ENCODE assay signal across 8 cellular contexts in the genomic region with DNA sequence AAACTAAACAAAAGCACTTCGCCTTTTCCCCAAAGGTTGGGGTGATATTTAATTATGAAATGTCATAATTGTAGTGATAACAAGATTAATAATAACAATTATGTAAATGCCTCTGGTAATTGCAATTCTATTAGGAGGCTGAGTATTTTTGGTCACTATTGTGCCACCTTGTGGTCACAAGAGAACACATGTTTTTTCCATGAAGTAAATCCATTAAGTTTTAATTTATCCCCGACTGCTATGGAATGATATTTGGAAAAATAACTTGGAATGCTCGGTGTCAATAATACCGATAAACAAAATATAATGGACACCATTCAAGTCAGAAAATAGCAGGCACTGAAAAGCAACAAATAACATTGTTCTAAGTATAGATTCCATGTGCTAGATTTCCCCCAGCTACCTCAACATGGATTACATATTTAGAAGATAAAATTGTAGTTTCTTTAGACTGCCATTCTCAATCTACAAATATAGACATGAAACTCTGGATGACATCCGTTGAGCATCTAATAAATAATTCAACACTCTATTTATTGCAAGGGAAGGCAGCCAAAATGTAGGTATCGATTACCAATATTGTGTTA. TPM values are rescaled to one million over a fixed set of nuclear protein-coding genes. Genes with fewer than 3 reads are reported as not detected.
A peak's percentile ranks its signal among the peaks of the same experiment; 100 is the strongest.
DNase-seq lines count a peak whose midpoint lies in the region; ATAC-seq and TF ChIP-seq lines count a peak whose summit lies in the region.

No MANE protein-coding gene starts in this region.

- no peaks in the 10 kb centered on the region for H3K4me1 ChIP-seq in ACC112 (ENCODE audit: control insufficient read depth, insufficient read depth, low read length, unreplicated experiment)

- no peak overlapping the region for H3K4me3 ChIP-seq in ACC112 (ENCODE audit: low read depth, low read length)

- H2AFZ ChIP-seq in ACC112 (ENCODE audit: low read length, unreplicated experiment), result peak overlapping the region; percentile 19

- H3K36me3 ChIP-seq in ACC112 (ENCODE audit: insufficient read depth, low read length), result no peaks in the 10 kb centered on the region

- peak; percentile 43 for TF ChIP-seq CTCF in GM12872 (IDR thresholded peaks at IDR 0.05; ENCODE audit: insufficient read depth, low read depth, low read length)

- H3K27ac Mint-ChIP-seq in activated T-helper 17 cell treated with anti-CD3 and anti-CD28 coated beads, Interleukin-2, amount 50 U/mL, for 72 hours, result no peak overlapping the region

- H3K79me2 ChIP-seq in ACC112 (ENCODE audit: control insufficient read depth, insufficient read depth, low read length, unreplicated experiment), result no peaks in the 10 kb centered on the region

- H3K27me3 ChIP-seq in ACC112 (ENCODE audit: insufficient read depth, low read length), result no peaks in the 10 kb centered on the region

- no peak overlapping the region for H3K27ac ChIP-seq in ACC112 (ENCODE audit: low read depth, low read length)

- no peaks in the 10 kb centered on the region for H3K36me3 Mint-ChIP-seq in activated T-helper 17 cell treated with anti-CD3 and anti-CD28 coated beads, Interleukin-2, amount 50 U/mL, for 72 hours (ENCODE audit: low read depth)

- no peak overlapping the region for H3K4me3 Mint-ChIP-seq in activated T-helper 17 cell treated with anti-CD3 and anti-CD28 coated beads, Interleukin-2, amount 50 U/mL, for 72 hours

- H3K9me3 Mint-ChIP-seq in activated T-helper 17 cell treated with anti-CD3 and anti-CD28 coated beads, Interleukin-2, amount 50 U/mL, for 72 hours, result no peaks in the 10 kb centered on the region

- ATAC-seq in activated T-helper 17 cell treated with anti-CD3 and anti-CD28 coated beads, Interleukin-2, amount 50 U/mL, for 72 hours (replicated peaks), result no peak
- no peak for ATAC-seq in stimulated activated naive CD8-positive, alpha-beta T cell treated with anti-CD3 and anti-CD28 coated beads, Interleukin-15, Interleukin-2, amounts not matched to agents 100 U/mL and 50 U/mL, for 24 hours
- ATAC-seq in GM21529 (IDR thresholded peaks at IDR 0.05; ENCODE audit: unreplicated experiment), result no peak

- H3K27me3 Mint-ChIP-seq in activated T-helper 17 cell treated with anti-CD3 and anti-CD28 coated beads, Interleukin-2, amount 50 U/mL, for 72 hours, result peaks cover 20% of the 10 kb centered on the region

- DNase-seq in SW480 (ENCODE audit: low spot score) (peak; percentile 38), inferior parietal cortex (ENCODE audit: extremely low spot score) (peak; percentile 65)
- DNase-seq in stimulated activated naive CD8-positive, alpha-beta T cell treated with anti-CD3 and anti-CD28 coated beads, Interleukin-15, Interleukin-2, amounts not matched to agents 100 U/mL and 50 U/mL, for 24 hours, result no peak
- no peak for DNase-seq in stimulated activated naive CD4-positive, alpha-beta T cell (lab: John Stamatoyannopoulos, UW)

- H3K4me1 Mint-ChIP-seq in activated T-helper 17 cell treated with anti-CD3 and anti-CD28 coated beads, Interleukin-2, amount 50 U/mL, for 72 hours, result no peaks in the 10 kb centered on the region

RNA-seq across cellular contexts. Expression of a gene that starts 25.0 kb away (rescaled TPM):
- not detected for total RNA-seq in activated T-helper 17 cell treated with anti-CD3 and anti-CD28 coated beads, Interleukin-2, amount 50 U/mL, for 72 hours

Comparison
In these comparisons a context has a peak if more than half of its experiments do, and no peak if none do; other contexts are left out.
1. DNase-seq: peak in SW480 (single experiment) and inferior parietal cortex (single experiment); none in stimulated activated naive CD8-positive, alpha-beta T cell treated with anti-CD3 and anti-CD28 coated beads, Interleukin-15, Interleukin-2, amounts not matched to agents 100 U/mL and 50 U/mL, for 24 hours (single experiment) and stimulated activated naive CD4-positive, alpha-beta T cell (0 of 6).